Comparison of ENCODE assay signal across 8 cellular contexts in the genomic region with DNA sequence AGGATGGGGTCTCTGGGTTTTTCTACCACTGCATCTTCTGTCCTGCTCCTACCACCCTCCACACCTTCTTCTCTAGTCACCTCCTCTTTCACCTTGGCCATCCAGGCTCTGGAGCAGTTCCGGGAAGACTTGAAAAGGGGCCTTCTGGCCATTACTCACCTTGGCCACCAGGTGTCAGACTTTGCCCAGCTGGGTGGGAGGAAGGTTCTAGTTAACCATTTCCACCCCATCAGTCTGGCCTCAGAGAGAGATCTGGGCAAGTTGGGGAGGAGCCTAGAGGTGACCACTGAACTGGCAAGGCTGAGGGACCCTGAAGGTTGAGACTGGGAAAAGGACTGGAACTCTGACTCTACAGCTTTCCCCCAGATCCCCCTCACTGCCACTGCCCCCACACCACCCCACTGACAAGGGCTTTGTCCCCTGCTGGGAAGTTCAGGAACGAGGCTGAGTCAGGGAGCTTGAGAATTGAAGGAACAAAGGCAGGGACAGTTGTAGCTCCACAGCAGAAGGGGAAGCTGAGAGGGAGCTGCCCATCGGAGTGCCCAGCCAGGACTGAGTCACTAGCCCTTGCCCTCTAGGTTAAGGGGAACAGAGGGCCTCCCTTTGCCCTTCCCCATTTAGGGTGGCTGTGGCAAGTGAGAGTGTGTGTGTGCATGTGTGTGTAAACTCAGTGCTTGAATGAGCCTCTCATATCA. TPM values are rescaled to one million over a fixed set of nuclear protein-coding genes. Genes with fewer than 3 reads are reported as not detected.
A peak's percentile ranks its signal among the peaks of the same experiment; 100 is the strongest.
DNase-seq lines count a peak whose midpoint lies in the region; ATAC-seq and TF ChIP-seq lines count a peak whose summit lies in the region.

No MANE protein-coding gene starts in this region.

- peak overlapping the region; percentile 89 for H3K27ac Mint-ChIP-seq in Calu3 (ENCODE audit: unreplicated experiment)
- peak overlapping the region; percentile 41 for H3K27ac Mint-ChIP-seq in nephron progenitor cell

- H3K36me3 Mint-ChIP-seq in Calu3 (ENCODE audit: insufficient read depth, unreplicated experiment) (peaks cover 40% of the 10 kb centered on the region), nephron progenitor cell (ENCODE audit: low read depth) (no peaks in the 10 kb centered on the region)

- BruUV-seq in Calu3 (replicated peaks; lab: Mats Ljungman, UMichigan) = no TSS peak

- no peaks in the 10 kb centered on the region for H3K9me3 ChIP-seq in thoracic aorta

- TF ChIP-seq CTCF in Calu3 (IDR thresholded peaks at IDR 0.05; ENCODE audit: unreplicated experiment) (peak; percentile 93), fibroblast of mammary gland (conservative IDR thresholded peaks at IDR 0.05; ENCODE audit: control insufficient read depth, insufficient read depth, low read depth, low read length) (peak; percentile 98), nephron progenitor cell (IDR thresholded peaks at IDR 0.05) (peak; percentile 90), thoracic aorta (IDR thresholded peaks at IDR 0.05) (peak; percentile 94)

- H3K4me3 ChIP-seq in fibroblast of mammary gland (ENCODE audit: control insufficient read depth, low read depth, low read length) (no peak overlapping the region), thoracic aorta (no peak overlapping the region)

- H3K9me3 Mint-ChIP-seq in Calu3 (ENCODE audit: low read depth, unreplicated experiment) (no peaks in the 10 kb centered on the region), nephron progenitor cell (no peaks in the 10 kb centered on the region)

- DNase-seq in Calu3 = peak; percentile 78
- peak; percentile 100 for DNase-seq in HuH-7 (ENCODE audit: low spot score)
- DNase-seq in activated T-helper 1 cell treated with Interleukin-2 at 50 U/mL for 16 hours (ENCODE audit: low read depth) = peak; percentile 56
- DNase-seq in fibroblast of mammary gland (ENCODE audit: low read depth) = peak; percentile 79
- DNase-seq in nephron progenitor cell = peak; percentile 73
- no peak for DNase-seq in thoracic aorta (ENCODE audit: low spot score)

- CTCF ChIA-PET in Calu3 (lab: Charles Lee) = interaction anchor here (0.6 to 3.6 kb wide), 13 partner anchors 12 to 194 kb away, joined by 3 to 36 read pairs (median 7); a partner anchor contains a TSS

- H3K36me3 ChIP-seq in thoracic aorta = no peaks in the 10 kb centered on the region

- H3K4me1 Mint-ChIP-seq in Calu3 (ENCODE audit: low read depth, unreplicated experiment) (peaks cover 61% of the 10 kb centered on the region), nephron progenitor cell (peaks cover 66% of the 10 kb centered on the region)

- peak overlapping the region; percentile 43 for H3K4me3 Mint-ChIP-seq in Calu3 (ENCODE audit: low read depth, unreplicated experiment)
- peak overlapping the region; percentile 49 for H3K4me3 Mint-ChIP-seq in nephron progenitor cell

- intact Hi-C loops in Calu3 (cut with micrococcal nuclease; ENCODE audit: unreplicated experiment) = loop anchor here (10.0 kb wide), 1 partner anchor 148 kb away; a partner anchor contains a TSS

- H3K27me3 Mint-ChIP-seq in Calu3 (ENCODE audit: unreplicated experiment) (no peaks in the 10 kb centered on the region), nephron progenitor cell (ENCODE audit: low read depth, poor library complexity) (peaks cover 4% of the 10 kb centered on the region)

- peak overlapping the region; percentile 99 to 100 for H3K27ac ChIP-seq in thoracic aorta

- ATAC-seq in thoracic aorta (ENCODE audit: insufficient number of reproducible peaks, low FRiP score, low read depth) (no peak), GM21723 (IDR thresholded peaks at IDR 0.05; ENCODE audit: unreplicated experiment) (no peak)

- H3K4me1 ChIP-seq in thoracic aorta (ENCODE audit: control insufficient read depth in 1 of 2, low read depth in 2 of 2) = peaks cover 40 to 52% of the 10 kb centered on the region in 2 donors

- H3K27me3 ChIP-seq in thoracic aorta (replicated peaks; ENCODE audit: insufficient read depth) = no peaks in the 10 kb centered on the region

TF ChIP-seq in PFSK-1, 5 proteins besides CTCF, POLR2A, EP300 and RAD21:
- TF ChIP-seq TAF1 (IDR thresholded peaks at IDR 0.05; ENCODE audit: borderline replicate concordance, insufficient read depth, low read length) (no peak), FOXP2 (optimal IDR thresholded peaks at IDR 0.05; ENCODE audit: borderline replicate concordance, extremely low read depth, extremely low read length, insufficient read depth) (peak; percentile 12)
TF ChIP-seq in PFSK-1: peak in this region for 1.

RNA-seq across cellular contexts. Expression of a gene that starts 3.7 kb away (rescaled TPM):
- total RNA-seq in Calu3 (2022) = 95.1 and 119 TPM in 2 replicates
- 42.7 TPM for polyA plus RNA-seq in PFSK-1 (2012; ENCODE audit: insufficient read length, low read depth)
- total RNA-seq in thoracic aorta = 100 to 1,000 TPM; 145 to 148 TPM

RNA-seq across cellular contexts. Expression of a gene that starts 16.4 kb away (rescaled TPM):
- total RNA-seq in Calu3 (2022) (7.1 and 7.5 TPM in 2 replicates), thoracic aorta (10 to 100 TPM; 27.1 to 38.1 TPM)
- polyA plus RNA-seq in PFSK-1 (2012; ENCODE audit: insufficient read length, low read depth) = 1.7 TPM

RNA-seq across cellular contexts. Expression of a gene that starts 34.8 kb away (rescaled TPM):
- total RNA-seq in Calu3 (2022) (26.9 and 38.6 TPM in 2 replicates), thoracic aorta (10 to 100 TPM; 15.8 to 23.0 TPM)
- 38.8 TPM for polyA plus RNA-seq in PFSK-1 (2012; ENCODE audit: insufficient read length, low read depth)

RNA-seq across cellular contexts. Expression of a gene that starts 44.6 kb away (rescaled TPM):
- 179 and 180 TPM in 2 replicates for total RNA-seq in Calu3 (2022)
- polyA plus RNA-seq in PFSK-1 (2012; ENCODE audit: insufficient read length, low read depth) = 264 TPM
- 10 to 100 TPM; 74.4 to 77.8 TPM for total RNA-seq in thoracic aorta

RNA-seq across cellular contexts. Expression of a gene that starts 46.9 kb away (rescaled TPM):
- not detected in 2 replicates for total RNA-seq in Calu3 (2022)
- 3.7 TPM for polyA plus RNA-seq in PFSK-1 (2012; ENCODE audit: insufficient read length, low read depth)
- total RNA-seq in thoracic aorta = 1 to 10 TPM; 2.6 to 3.8 TPM
